11 cellular contexts compared by ENCODE assay signal in the genomic region with DNA sequence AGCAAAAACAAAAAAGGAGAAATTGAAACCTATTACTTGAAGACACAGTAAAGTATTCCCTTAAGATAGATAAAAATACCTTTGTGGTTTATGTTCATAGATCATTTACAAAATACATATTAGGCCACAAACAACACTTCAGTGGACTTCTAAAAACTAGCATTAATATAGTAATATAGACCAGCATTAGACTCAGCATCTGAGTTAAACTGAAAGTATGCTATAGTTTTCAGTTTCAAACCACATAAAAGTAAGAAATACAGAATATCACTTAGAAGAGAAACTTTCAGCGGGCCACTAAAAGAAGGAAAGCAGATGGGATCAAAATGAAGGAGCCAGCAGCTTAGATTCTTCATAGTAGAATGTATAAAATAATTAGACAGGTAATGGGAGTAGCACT.
DNase-seq lines count a peak whose midpoint lies in the region; ATAC-seq and TF ChIP-seq lines count a peak whose summit lies in the region.
"Had no signal": no experiment of that assay in that cellular context is flagged by ENCODE, and none has a peak within 500 bp of the region (broad histone marks: within the 10 kb centered on the region; RNA-seq: fewer than 3 reads in every experiment).

No MANE protein-coding gene starts in this region.

- H2AFZ ChIP-seq in MM.1S (ENCODE audit: low read length) = no peak overlapping the region

- H3K9ac ChIP-seq in MM.1S (ENCODE audit: low read length) = no peak overlapping the region

- no peaks in the 10 kb centered on the region for H3K27me3 Mint-ChIP-seq in Caco-2 (ENCODE audit: insufficient read depth, unreplicated experiment)
- H3K27me3 Mint-ChIP-seq in activated T-helper 1 cell treated with anti-CD3 and anti-CD28 coated beads, Interleukin-12 subunit alpha, Interleukin-12 subunit beta, Interleukin-2, Interleukin-4 antibody, amounts not matched to agents 30 ng/mL and 10 ng/mL and 1 ng/mL, durations not matched to agents 14 hours and 24 hours and 36 hours (ENCODE audit: insufficient read depth) = peaks cover 26% of the 10 kb centered on the region

- peak; percentile 99 for ATAC-seq in GM18517 (IDR thresholded peaks at IDR 0.05; ENCODE audit: unreplicated experiment)
- peak; percentile 94 for ATAC-seq in GM21367 (IDR thresholded peaks at IDR 0.05; ENCODE audit: unreplicated experiment)
- peak; percentile 94 for ATAC-seq in HG03025 (IDR thresholded peaks at IDR 0.05; ENCODE audit: low FRiP score, unreplicated experiment)
- ATAC-seq: CD8-positive, alpha-beta T cell had no signal

- TF ChIP-seq CTCF in MM.1S (IDR thresholded peaks at IDR 0.05; ENCODE audit: low read length) = no peak
- no peak for TF ChIP-seq CTCF in Caco-2 (IDR thresholded peaks at IDR 0.05; ENCODE audit: insufficient read depth in 1 of 2, low read depth in 1 of 2, low read length in 1 of 2, severe bottlenecking in 1 of 2, unreplicated experiment in 1 of 2)

- H3K79me2 ChIP-seq in MM.1S (ENCODE audit: low read length) = peaks cover 7% of the 10 kb centered on the region; the same call in 1 of the 2 replicates

- no peaks in the 10 kb centered on the region for H3K36me3 ChIP-seq in MM.1S (replicated peaks; ENCODE audit: insufficient read depth, low read length)
- H3K36me3 ChIP-seq in Caco-2 (ENCODE audit: control insufficient read depth, insufficient read depth, low read length) = no peaks in the 10 kb centered on the region

- DNase-seq in MM.1S (peak; percentile 72), Caco-2 (no peak), retina (no peak), NCI-H2107 (lab: John Stamatoyannopoulos, UW) (no peak)
- DNase-seq in activated T-helper 1 cell treated with anti-CD3 and anti-CD28 coated beads, Interleukin-12 subunit alpha, Interleukin-12 subunit beta, Interleukin-2, Interleukin-4 antibody, amounts not matched to agents 30 ng/mL and 10 ng/mL and 1 ng/mL, durations not matched to agents 14 hours and 24 hours and 36 hours (ENCODE audit: low spot score) = no peak
- DNase-seq: amygdala; CD8-positive, alpha-beta T cell; NCI-H2227 treated with DMSO at 0.1 percent for 48 hours had no signal

- peak overlapping the region; percentile 21 for H3K4me2 ChIP-seq in MM.1S (ENCODE audit: low read depth, low read length)

- H3K27me3 ChIP-seq in MM.1S (replicated peaks; ENCODE audit: insufficient read depth, low read length) = peaks cover 4% of the 10 kb centered on the region; the same call in 1 of the 2 replicates
- no peaks in the 10 kb centered on the region for H3K27me3 ChIP-seq in Caco-2 (replicated peaks; ENCODE audit: control insufficient read depth, insufficient read depth, low read length)

- no TSS peak for BruUV-seq in Caco-2 (replicated peaks; lab: Mats Ljungman, UMichigan)

- H4K20me1 ChIP-seq in MM.1S (ENCODE audit: insufficient read depth, low read length) = no peaks in the 10 kb centered on the region; the same call in 1 of the 2 replicates

- peaks cover 16% of the 10 kb centered on the region for H3F3A ChIP-seq in MM.1S (ENCODE audit: insufficient read depth, low read length)

- H3K4me1 ChIP-seq in MM.1S (ENCODE audit: low read length) = peaks cover 22% of the 10 kb centered on the region
- no peaks in the 10 kb centered on the region for H3K4me1 ChIP-seq in Caco-2

- no peaks in the 10 kb centered on the region for H3K9me3 ChIP-seq in MM.1S (replicated peaks; ENCODE audit: insufficient read depth, low read length)
- H3K9me3 ChIP-seq in Caco-2 = no peaks in the 10 kb centered on the region

- H3K4me1 Mint-ChIP-seq in Caco-2 (ENCODE audit: low read depth, unreplicated experiment) = no peaks in the 10 kb centered on the region
- peaks cover 16% of the 10 kb centered on the region for H3K4me1 Mint-ChIP-seq in activated T-helper 1 cell treated with anti-CD3 and anti-CD28 coated beads, Interleukin-12 subunit alpha, Interleukin-12 subunit beta, Interleukin-2, Interleukin-4 antibody, amounts not matched to agents 30 ng/mL and 10 ng/mL and 1 ng/mL, durations not matched to agents 14 hours and 24 hours and 36 hours (ENCODE audit: low read depth)

- no peak overlapping the region for H3K4me3 Mint-ChIP-seq in Caco-2 (ENCODE audit: unreplicated experiment)
- no peak overlapping the region for H3K4me3 Mint-ChIP-seq in activated T-helper 1 cell treated with anti-CD3 and anti-CD28 coated beads, Interleukin-12 subunit alpha, Interleukin-12 subunit beta, Interleukin-2, Interleukin-4 antibody, amounts not matched to agents 30 ng/mL and 10 ng/mL and 1 ng/mL, durations not matched to agents 14 hours and 24 hours and 36 hours
- H3K4me3 Mint-ChIP-seq: CD8-positive, alpha-beta T cell had no signal

- H3K27ac ChIP-seq in MM.1S (ENCODE audit: low read length) = no peak overlapping the region

- peaks cover 11% of the 10 kb centered on the region for H3K36me3 Mint-ChIP-seq in Caco-2 (ENCODE audit: insufficient read depth, unreplicated experiment)
- no peaks in the 10 kb centered on the region for H3K36me3 Mint-ChIP-seq in activated T-helper 1 cell treated with anti-CD3 and anti-CD28 coated beads, Interleukin-12 subunit alpha, Interleukin-12 subunit beta, Interleukin-2, Interleukin-4 antibody, amounts not matched to agents 30 ng/mL and 10 ng/mL and 1 ng/mL, durations not matched to agents 14 hours and 24 hours and 36 hours (ENCODE audit: low read depth)

- H3K4me3 ChIP-seq in MM.1S (ENCODE audit: low read length) (no peak overlapping the region), Caco-2 (ENCODE audit: low read depth, low read length) (no peak overlapping the region)

- no peaks in the 10 kb centered on the region for H3K9me2 ChIP-seq in MM.1S (replicated peaks; ENCODE audit: insufficient read depth, low read length)

- no peaks in the 10 kb centered on the region for H3K9me3 Mint-ChIP-seq in Caco-2 (ENCODE audit: unreplicated experiment)
- no peaks in the 10 kb centered on the region for H3K9me3 Mint-ChIP-seq in activated T-helper 1 cell treated with anti-CD3 and anti-CD28 coated beads, Interleukin-12 subunit alpha, Interleukin-12 subunit beta, Interleukin-2, Interleukin-4 antibody, amounts not matched to agents 30 ng/mL and 10 ng/mL and 1 ng/mL, durations not matched to agents 14 hours and 24 hours and 36 hours
- H3K9me3 Mint-ChIP-seq: CD8-positive, alpha-beta T cell had no signal

- POLR2A ChIA-PET in Caco-2 (lab: Charles Lee) = no interaction called here

- intact Hi-C loops in Caco-2 (cut with micrococcal nuclease; ENCODE audit: unreplicated experiment) = no loop called here
- intact Hi-C loops in activated T-helper 1 cell treated with anti-CD3 and anti-CD28 coated beads, Interleukin-12 subunit alpha, Interleukin-12 subunit beta, Interleukin-2, Interleukin-4 antibody, amounts not matched to agents 30 ng/mL and 10 ng/mL and 1 ng/mL, durations not matched to agents 14 hours and 24 hours and 36 hours (cut with micrococcal nuclease) = no loop called here

- CTCF ChIA-PET in Caco-2 (lab: Charles Lee) = no interaction called here

- no peak overlapping the region for H3K27ac Mint-ChIP-seq in Caco-2 (ENCODE audit: unreplicated experiment)
- H3K27ac Mint-ChIP-seq in activated T-helper 1 cell treated with anti-CD3 and anti-CD28 coated beads, Interleukin-12 subunit alpha, Interleukin-12 subunit beta, Interleukin-2, Interleukin-4 antibody, amounts not matched to agents 30 ng/mL and 10 ng/mL and 1 ng/mL, durations not matched to agents 14 hours and 24 hours and 36 hours = no peak overlapping the region
- H3K27ac Mint-ChIP-seq: CD8-positive, alpha-beta T cell had no signal
